8 cellular contexts compared by ENCODE assay signal in the genomic region with DNA sequence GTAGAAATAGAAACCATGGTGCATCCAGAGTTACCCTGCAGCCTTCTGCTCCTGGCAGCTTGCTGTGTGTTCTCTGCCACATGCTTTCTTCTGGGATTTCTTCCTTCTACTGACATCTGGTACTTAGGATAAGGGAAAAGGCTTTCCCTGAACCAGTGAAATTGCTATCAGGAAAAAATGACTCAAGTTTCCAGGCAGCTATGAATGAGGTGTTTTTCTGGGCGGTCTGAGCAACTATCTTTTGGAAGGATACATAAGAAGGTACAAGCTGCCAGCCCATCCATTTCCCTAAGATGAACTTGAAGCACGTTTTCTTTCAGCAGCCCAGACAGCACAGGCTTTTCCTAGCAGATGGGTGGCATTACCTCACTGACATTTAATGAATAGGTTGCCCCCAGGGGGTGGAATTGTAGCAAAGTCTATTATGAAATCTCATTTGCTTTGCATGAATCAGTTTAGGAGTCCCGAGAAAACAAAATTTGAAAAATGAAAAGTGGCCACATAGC.
DNase-seq lines count a peak whose midpoint lies in the region; TF ChIP-seq lines count a peak whose summit lies in the region.

No MANE protein-coding gene starts in this region.

- H3K9me2 ChIP-seq in OCI-LY1 (ENCODE audit: low read depth, low read length): no peaks in the 10 kb centered on the region

- no peaks in the 10 kb centered on the region for H3K27me3 ChIP-seq in OCI-LY1 (ENCODE audit: insufficient read depth, low read length)
- H3K27me3 ChIP-seq in subcutaneous abdominal adipose tissue (ENCODE audit: control insufficient read depth in 5 of 5, insufficient read depth in 4 of 5, low read length in 5 of 5): no peaks in the 10 kb centered on the region

- peak overlapping the region; percentile 52 for H3K27ac ChIP-seq in OCI-LY1 (ENCODE audit: low read depth, low read length, poor library complexity, severe bottlenecking)
- peak overlapping the region; percentile 82 for H3K27ac ChIP-seq in subcutaneous abdominal adipose tissue (ENCODE audit: low read depth, low read length)

- H3K4me3 ChIP-seq in OCI-LY1 (ENCODE audit: low read depth, low read length, poor library complexity, severe bottlenecking) (no peak overlapping the region), foreskin fibroblast (ENCODE audit: low read depth in 1 of 2, low read length in 2 of 2) (no peak overlapping the region), subcutaneous abdominal adipose tissue (ENCODE audit: low read depth in 1 of 5, low read length in 5 of 5) (peak overlapping the region in 1 of 5 donors; percentile 19)

- DNase-seq in NCI-H1092 treated with DMSO at 0.1 percent for 48 hours (lab: John Stamatoyannopoulos, UW): peak; percentile 55
- DNase-seq in NCI-H1092 (lab: John Stamatoyannopoulos, UW): no peak
- DNase-seq in foreskin fibroblast: peak; percentile 73 to 85
- no peak for DNase-seq in NCI-H2196 (lab: John Stamatoyannopoulos, UW; ENCODE audit: unreplicated experiment)
- DNase-seq in SHP77 treated with DMSO at 0.1 percent for 48 hours (lab: John Stamatoyannopoulos, UW): no peak
- no peak for DNase-seq in activated CD4-positive, CD25-positive, alpha-beta regulatory T cell treated with anti-CD3 and anti-CD28 coated beads, Interleukin-2, amount 50 U/mL, for 72 hours

- H3K4me1 ChIP-seq in OCI-LY1 (ENCODE audit: insufficient read depth, low read length, severe bottlenecking) (peaks cover 70% of the 10 kb centered on the region), subcutaneous abdominal adipose tissue (ENCODE audit: control insufficient read depth in 5 of 5, insufficient read depth in 5 of 5, low read length in 5 of 5) (peaks cover 10 to 69% (median 60%) of the 10 kb centered on the region in 5 donors)

- no peak for TF ChIP-seq CTCF in OCI-LY1 (IDR thresholded peaks at IDR 0.05; ENCODE audit: low read length)
- TF ChIP-seq CTCF in foreskin fibroblast (IDR thresholded peaks at IDR 0.05; ENCODE audit: low read depth, low read length): no peak

- no peaks in the 10 kb centered on the region for H4K20me1 ChIP-seq in OCI-LY1 (ENCODE audit: insufficient read depth, low read length)

- no peaks in the 10 kb centered on the region for H3F3A ChIP-seq in OCI-LY1 (ENCODE audit: insufficient read depth, low read length)

- peak overlapping the region; percentile 47; the same call in 1 of the 2 replicates for H3K4me2 ChIP-seq in OCI-LY1 (ENCODE audit: low read length)

- H2AFZ ChIP-seq in OCI-LY1 (ENCODE audit: low read length): no peak overlapping the region

- H3K36me3 ChIP-seq in OCI-LY1 (ENCODE audit: insufficient read depth, low read length) (peaks cover 29% of the 10 kb centered on the region; the same call in 1 of the 2 replicates), subcutaneous abdominal adipose tissue (ENCODE audit: control insufficient read depth in 5 of 5, insufficient read depth in 5 of 5, low read length in 5 of 5) (peaks cover 0 to 17% (median 4%) of the 10 kb centered on the region in 5 donors)

- no peaks in the 10 kb centered on the region for H3K9me3 ChIP-seq in OCI-LY1 (ENCODE audit: low read length)
- no peaks in the 10 kb centered on the region for H3K9me3 ChIP-seq in subcutaneous abdominal adipose tissue (ENCODE audit: control insufficient read depth in 5 of 5, low read length in 5 of 5)

- H3K9ac ChIP-seq in OCI-LY1 (ENCODE audit: low read length): peak overlapping the region; percentile 12; the same call in 1 of the 2 replicates
- peak overlapping the region in 2 of 5 donors; percentile 17 to 26 for H3K9ac ChIP-seq in subcutaneous abdominal adipose tissue (ENCODE audit: low read length in 5 of 5)

- peaks cover 75% of the 10 kb centered on the region for H3K79me2 ChIP-seq in OCI-LY1 (ENCODE audit: insufficient read depth, low read length)

Comparison
In these comparisons a context has a peak if more than half of its experiments do, and no peak if none do; other contexts are left out.
1. DNase-seq: peak in NCI-H1092 treated with DMSO at 0.1 percent for 48 hours (single experiment) and foreskin fibroblast (2 of 2); none in NCI-H1092 (single experiment), NCI-H2196 (single experiment), SHP77 treated with DMSO at 0.1 percent for 48 hours (single experiment) and activated CD4-positive, CD25-positive, alpha-beta regulatory T cell treated with anti-CD3 and anti-CD28 coated beads, Interleukin-2, amount 50 U/mL, for 72 hours (single experiment).